8 cellular contexts compared by ENCODE assay signal in genomic region chr15:31280037-31280830, GRCh38. TPM values are rescaled to one million over a fixed set of nuclear protein-coding genes. Genes with fewer than 3 reads are reported as not detected.
DNase-seq lines count a peak whose midpoint lies in the region; ATAC-seq and TF ChIP-seq lines count a peak whose summit lies in the region.

No MANE protein-coding gene starts in this region.

- H3K27ac Mint-ChIP-seq in type B pancreatic cell = peak overlapping the region; percentile 51

- H3K9me3 ChIP-seq in liver (ENCODE audit: control insufficient read depth in 4 of 4, low read length in 3 of 4) = no peaks in the 10 kb centered on the region

- H3K27me3 Mint-ChIP-seq in activated T-cell treated with anti-CD3 and anti-CD28 coated beads, Interleukin-2, amount 50 U/mL, for 4 hours (ENCODE audit: low read depth) = no peaks in the 10 kb centered on the region
- H3K27me3 Mint-ChIP-seq in type B pancreatic cell = no peaks in the 10 kb centered on the region

- no peak for ATAC-seq in activated T-cell treated with anti-CD3 and anti-CD28 coated beads, Interleukin-2, amount 50 U/mL, for 4 hours
- no peak for ATAC-seq in GM18498 (IDR thresholded peaks at IDR 0.05; ENCODE audit: unreplicated experiment)

- peak overlapping the region in 1 of 2 donors; percentile 10 for H3K9ac ChIP-seq in liver (ENCODE audit: low read depth in 1 of 2, low read length in 2 of 2)

- H3K36me3 ChIP-seq in liver (ENCODE audit: control insufficient read depth in 4 of 4, insufficient read depth in 3 of 4, low read depth in 1 of 4, low read length in 3 of 4) = no peaks in the 10 kb centered on the region

- no peaks in the 10 kb centered on the region for H3K9me3 Mint-ChIP-seq in activated T-cell treated with anti-CD3 and anti-CD28 coated beads, Interleukin-2, amount 50 U/mL, for 4 hours
- no peaks in the 10 kb centered on the region for H3K9me3 Mint-ChIP-seq in type B pancreatic cell

- peak overlapping the region; percentile 73 to 81 for H3K27ac ChIP-seq in liver (ENCODE audit: low read depth in 1 of 2, low read length in 2 of 2)

- H3K4me1 ChIP-seq in liver (ENCODE audit: control insufficient read depth in 4 of 4, insufficient read depth in 4 of 4, low read length in 3 of 4) = peaks cover 5 to 24% (median 16%) of the 10 kb centered on the region in 4 donors

- TF ChIP-seq RAD21 in liver (IDR thresholded peaks at IDR 0.05) = no peak

- H3K4me3 ChIP-seq in liver (ENCODE audit: low read depth in 1 of 3, low read length in 3 of 3) = no peak overlapping the region

- TF ChIP-seq CTCF in liver (IDR thresholded peaks at IDR 0.05; ENCODE audit: low read depth, low read length, missing input control) = no peak
- TF ChIP-seq CTCF in type B pancreatic cell (conservative IDR thresholded peaks at IDR 0.05) = no peak

- H3K36me3 Mint-ChIP-seq in activated T-cell treated with anti-CD3 and anti-CD28 coated beads, Interleukin-2, amount 50 U/mL, for 4 hours (ENCODE audit: insufficient read depth) = no peaks in the 10 kb centered on the region
- no peaks in the 10 kb centered on the region for H3K36me3 Mint-ChIP-seq in type B pancreatic cell

- peaks cover 3% of the 10 kb centered on the region for H3K4me1 Mint-ChIP-seq in activated T-cell treated with anti-CD3 and anti-CD28 coated beads, Interleukin-2, amount 50 U/mL, for 4 hours (ENCODE audit: low read depth)
- H3K4me1 Mint-ChIP-seq in type B pancreatic cell (ENCODE audit: unreplicated experiment) = peaks cover 23% of the 10 kb centered on the region

- no peak overlapping the region for H3K4me3 Mint-ChIP-seq in activated T-cell treated with anti-CD3 and anti-CD28 coated beads, Interleukin-2, amount 50 U/mL, for 4 hours
- no peak overlapping the region for H3K4me3 Mint-ChIP-seq in type B pancreatic cell

- 39% methylated on average over 16 of the region's 16 CpGs for WGBS in liver

- no peaks in the 10 kb centered on the region for H3K27me3 ChIP-seq in liver (ENCODE audit: control insufficient read depth in 4 of 4, insufficient read depth in 4 of 4, low read length in 3 of 4)

- peak; percentile 1 for DNase-seq in activated T-cell treated with anti-CD3 and anti-CD28 coated beads, Interleukin-2, amount 50 U/mL, for 4 hours
- no peak for DNase-seq in activated T-cell treated with anti-CD3 and anti-CD28 coated beads, Interleukin-2, amount 50 U/mL, for 48 hours
- peak in 53 of 56 donors; percentile 49 to 95 (median 88) for DNase-seq in amygdala (lab: John Stamatoyannopoulos, UW)
- peak; percentile 68 for DNase-seq in type B pancreatic cell (ENCODE audit: extremely low spot score, unreplicated experiment)
- DNase-seq in DMS114 treated with DMSO at 0.1 percent for 48 hours (lab: John Stamatoyannopoulos, UW; ENCODE audit: unreplicated experiment) = no peak
- DNase-seq in activated CD4-positive, alpha-beta T cell treated with anti-CD3 and anti-CD28 coated beads, Interleukin-2, amount 50 U/mL, for 4 hours = no peak

TF ChIP-seq in liver, 16 proteins besides CTCF, POLR2A, EP300 and RAD21:
- no peak for TF ChIP-seq FOXA2 (IDR thresholded peaks at IDR 0.05)
- TF ChIP-seq ZBTB33 (IDR thresholded peaks at IDR 0.05) = no peak
- peak; percentile 37 for TF ChIP-seq SP1 (IDR thresholded peaks at IDR 0.05)
- TF ChIP-seq REST (IDR thresholded peaks at IDR 0.05) = peak; percentile 53
- no peak for TF ChIP-seq HNF4G (IDR thresholded peaks at IDR 0.05)
- TF ChIP-seq EGR1 (IDR thresholded peaks at IDR 0.05; ENCODE audit: low read depth in 2 of 2) = peak; percentile 28 to 73
- peak in 1 of 2 donors; percentile 41 for TF ChIP-seq HNF4A (conservative IDR thresholded peaks at IDR 0.05)
- TF ChIP-seq TAF1 (conservative IDR thresholded peaks at IDR 0.05) = no peak
- TF ChIP-seq JUND (IDR thresholded peaks at IDR 0.05) = no peak
- TF ChIP-seq FOXA1 (IDR thresholded peaks at IDR 0.05) = no peak
- peak in 1 of 2 donors; percentile 69 for TF ChIP-seq RXRA (IDR thresholded peaks at IDR 0.05)
- no peak for TF ChIP-seq NR2F2 (IDR thresholded peaks at IDR 0.05)
- no peak for TF ChIP-seq ATF3 (IDR thresholded peaks at IDR 0.05)
- peak; percentile 39 for TF ChIP-seq YY1 (IDR thresholded peaks at IDR 0.05)
- no peak for TF ChIP-seq GABPA (IDR thresholded peaks at IDR 0.05 in 1 of 2, conservative IDR thresholded peaks at IDR 0.05 in 1 of 2)
- TF ChIP-seq MAX (IDR thresholded peaks at IDR 0.05) = no peak

RNA-seq across cellular contexts. Expression of gene KLF13, which starts 46.4 kb away (rescaled TPM):
- 10 to 100 TPM; 75.0 to 82.8 (median 81.8) TPM for total RNA-seq in activated T-cell treated with anti-CD3 and anti-CD28 coated beads, Interleukin-2, amount 50 U/mL, for 4 hours
- total RNA-seq in liver (10 to 100 TPM; 64.6 to 77.1 TPM), type B pancreatic cell (ENCODE audit: low replicate concordance) (38.6 and 58.2 TPM in 2 replicates)
- 10 to 100 TPM; 17.4 to 50.5 TPM for polyA plus RNA-seq in liver

Comparison
In these comparisons a context has a peak if more than half of its experiments do, and no peak if none do; other contexts are left out.
1. DNase-seq: peak in activated T-cell treated with anti-CD3 and anti-CD28 coated beads, Interleukin-2, amount 50 U/mL, for 4 hours (single experiment), amygdala (53 of 56) and type B pancreatic cell (single experiment); none in activated T-cell treated with anti-CD3 and anti-CD28 coated beads, Interleukin-2, amount 50 U/mL, for 48 hours (0 of 2), DMS114 treated with DMSO at 0.1 percent for 48 hours (single experiment) and activated CD4-positive, alpha-beta T cell treated with anti-CD3 and anti-CD28 coated beads, Interleukin-2, amount 50 U/mL, for 4 hours (0 of 2).